15 cellular contexts compared by ENCODE assay signal in the genomic region with DNA sequence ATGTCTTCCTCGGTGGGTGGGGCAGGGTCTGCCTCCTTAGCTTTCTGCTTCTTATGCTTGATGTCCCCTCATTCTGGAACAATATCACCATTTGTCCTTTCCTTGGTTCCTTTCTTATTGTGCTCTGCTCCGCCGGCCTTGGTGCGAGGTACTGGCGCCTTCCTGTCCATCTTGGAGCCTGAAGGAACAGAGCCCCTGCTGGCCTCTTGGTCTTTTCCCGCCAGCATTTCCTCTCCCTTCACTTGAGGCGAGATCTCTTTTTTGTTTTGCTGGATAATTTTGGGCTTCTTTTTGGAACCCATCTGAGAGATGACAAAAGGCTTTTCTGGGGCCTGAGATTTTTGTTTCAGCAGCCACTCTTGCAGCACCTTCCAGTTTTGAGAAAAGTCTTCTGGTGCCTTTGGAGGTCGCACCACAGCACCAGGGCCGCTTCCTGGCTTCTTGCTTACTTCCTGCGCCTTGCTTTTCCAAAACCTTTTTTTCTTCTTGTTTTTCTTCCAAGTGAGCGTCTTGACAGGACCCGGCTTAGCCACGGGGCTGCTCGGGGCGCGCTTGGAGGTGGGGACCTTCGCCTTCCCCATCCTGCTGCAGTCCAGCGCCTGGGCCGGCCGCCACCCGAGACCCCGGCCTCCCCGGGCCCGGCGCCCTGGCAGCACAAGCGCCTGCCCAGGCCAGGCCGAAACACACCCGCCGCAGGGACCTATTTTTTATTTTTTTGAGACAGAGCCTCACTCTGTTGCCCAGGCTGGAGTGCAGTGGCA.
"Had no signal": no experiment of that assay in that cellular context is flagged by ENCODE, and none has a peak within 500 bp of the region (broad histone marks: within the 10 kb centered on the region; RNA-seq: fewer than 3 reads in every experiment).

No MANE protein-coding gene starts in this region.

- ATAC-seq: activated CD4-positive, CD25-positive, alpha-beta regulatory T cell treated with anti-CD3 and anti-CD28 coated beads, Interleukin-2, amount 50 U/mL, for 24 hours; activated T-cell treated with anti-CD3 and anti-CD28 coated beads, Interleukin-2, amount 50 U/mL, for 4 hours; foreskin keratinocyte; stimulated activated naive B cell treated with anti-CD40 and anti-IgM and Interleukin-4, amounts not matched to agents 10 μg/mL and 1 μg/mL and 100 μg/mL, for 72 hours; T-cell had no signal

- H3K27me3 ChIP-seq: brain microvascular endothelial cell, foreskin keratinocyte, upper lobe of left lung had no signal

- DNase-seq: activated effector memory CD4-positive, alpha-beta T cell treated with Interleukin-2 at 50 U/mL for 16 hours; activated naive CD8-positive, alpha-beta T cell treated with anti-CD3 and anti-CD28 coated beads for 36 hours; activated T-cell treated with anti-CD3 and anti-CD28 coated beads, Interleukin-2, amount 50 U/mL, for 4 hours; anterior cingulate cortex; brain microvascular endothelial cell; effector memory CD4-positive, alpha-beta T cell; foreskin keratinocyte; glutamatergic neuron; hypothalamus; stimulated activated naive B cell treated with anti-CD40 and anti-IgM and Interleukin-4, amounts not matched to agents 10 μg/mL and 1 μg/mL and 100 μg/mL, for 72 hours; T-cell; T-helper 9 cell had no signal

- H3K36me3 ChIP-seq: brain microvascular endothelial cell, upper lobe of left lung had no signal

- H3K9me3 ChIP-seq: upper lobe of left lung had no signal

- H3K4me3 ChIP-seq: SK-N-MC, upper lobe of left lung had no signal

- H3K27ac ChIP-seq: brain microvascular endothelial cell, foreskin keratinocyte, SK-N-MC, upper lobe of left lung had no signal
